Comparison of ENCODE assay signal across 9 cellular contexts in the genomic region with DNA sequence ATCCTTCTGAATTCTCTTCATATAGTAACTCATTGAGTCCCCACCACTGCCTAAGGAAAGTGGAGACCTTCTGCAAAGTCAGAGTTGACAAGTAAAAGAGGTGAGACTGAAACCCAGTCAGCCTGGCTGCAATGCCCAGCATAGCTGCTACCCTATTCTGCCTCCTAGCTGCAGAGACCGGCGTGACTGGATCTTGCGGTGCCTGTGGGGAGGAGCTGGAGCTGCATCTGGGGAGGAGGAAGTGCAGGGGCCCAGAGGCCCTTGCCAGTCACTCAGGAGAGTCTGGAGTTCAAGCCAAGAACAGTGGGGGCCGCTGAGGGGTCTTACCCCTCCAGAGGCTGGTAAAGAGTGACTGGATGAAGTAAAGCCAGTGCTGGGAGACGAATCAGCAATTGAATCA. TPM values are rescaled to one million over a fixed set of nuclear protein-coding genes. Genes with fewer than 3 reads are reported as not detected.
DNase-seq lines count a peak whose midpoint lies in the region; FAIRE-seq and TF ChIP-seq lines count a peak whose summit lies in the region.
"Had no signal": no experiment of that assay in that cellular context is flagged by ENCODE, and none has a peak within 500 bp of the region (broad histone marks: within the 10 kb centered on the region; RNA-seq: fewer than 3 reads in every experiment).

No MANE protein-coding gene starts in this region.

- H3K4me3 ChIP-seq in GM12865 (ENCODE audit: low read depth, low read length), result no peak overlapping the region
- H3K4me3 ChIP-seq in Loucy (ENCODE audit: low read length, poor library complexity, severe bottlenecking), result no peak overlapping the region
- H3K4me3 ChIP-seq in brain microvascular endothelial cell (ENCODE audit: low read depth, low read length), result no peak overlapping the region
- H3K4me3 ChIP-seq in Caco-2 (ENCODE audit: low read depth, low read length), result no peak overlapping the region

- H3K4me1 Mint-ChIP-seq in progenitor cell of endocrine pancreas (ENCODE audit: low read depth) (peaks cover 2% of the 10 kb centered on the region), Caco-2 (ENCODE audit: low read depth, unreplicated experiment) (peaks cover 10% of the 10 kb centered on the region)

- H3K9me3 Mint-ChIP-seq in progenitor cell of endocrine pancreas (ENCODE audit: low read depth) (no peaks in the 10 kb centered on the region), Caco-2 (ENCODE audit: unreplicated experiment) (peaks cover 10% of the 10 kb centered on the region)

- POLR2A ChIA-PET in Caco-2 (lab: Charles Lee), result no interaction called here

- no peaks in the 10 kb centered on the region for H3K9me2 ChIP-seq in Loucy (replicated peaks; ENCODE audit: low read depth, low read length)

- no peaks in the 10 kb centered on the region for H4K20me1 ChIP-seq in Loucy (ENCODE audit: insufficient read depth, low read length, poor library complexity, severe bottlenecking)

- intact Hi-C loops in Caco-2 (cut with micrococcal nuclease; ENCODE audit: unreplicated experiment), result no loop called here

- H3K36me3 ChIP-seq in Loucy (ENCODE audit: insufficient read depth, low read length), result no peaks in the 10 kb centered on the region
- no peaks in the 10 kb centered on the region for H3K36me3 ChIP-seq in brain microvascular endothelial cell (replicated peaks)
- H3K36me3 ChIP-seq in Caco-2 (ENCODE audit: control insufficient read depth, insufficient read depth, low read length), result no peaks in the 10 kb centered on the region

- DNase-seq in GM12865 (ENCODE audit: low read depth), result peak; percentile 44
- DNase-seq in brain microvascular endothelial cell, result no peak
- no peak for DNase-seq in progenitor cell of endocrine pancreas (ENCODE audit: low spot score, unreplicated experiment)
- DNase-seq in urothelium cell line (ENCODE audit: low spot score), result no peak
- DNase-seq in Caco-2, result no peak
- DNase-seq in NCI-H146 (lab: John Stamatoyannopoulos, UW), result no peak
- DNase-seq in DMS114 treated with DMSO at 0.1 percent for 48 hours (lab: John Stamatoyannopoulos, UW; ENCODE audit: unreplicated experiment), result no peak
- DNase-seq: NCI-H2171 had no signal

- H3K9me3 ChIP-seq in Loucy (ENCODE audit: insufficient read depth, low read depth, low read length), result no peaks in the 10 kb centered on the region
- no peaks in the 10 kb centered on the region; the same call in 1 of the 2 replicates for H3K9me3 ChIP-seq in Caco-2

- no peaks in the 10 kb centered on the region for H3K79me2 ChIP-seq in Loucy (ENCODE audit: insufficient read depth, low read length)

- no peak overlapping the region for H3K27ac Mint-ChIP-seq in progenitor cell of endocrine pancreas
- no peak overlapping the region for H3K27ac Mint-ChIP-seq in Caco-2 (ENCODE audit: unreplicated experiment)

- no peaks in the 10 kb centered on the region for H3K36me3 Mint-ChIP-seq in progenitor cell of endocrine pancreas (ENCODE audit: insufficient read depth)
- H3K36me3 Mint-ChIP-seq in Caco-2 (ENCODE audit: insufficient read depth, unreplicated experiment), result no peaks in the 10 kb centered on the region

- H3F3A ChIP-seq in Loucy (ENCODE audit: low read depth), result no peaks in the 10 kb centered on the region

- TF ChIP-seq CTCF in GM12865 (IDR thresholded peaks at IDR 0.05; ENCODE audit: insufficient read depth, low read depth, low read length, missing control alignments) (peak; percentile 32), Loucy (conservative IDR thresholded peaks at IDR 0.05; ENCODE audit: low read length) (peak; percentile 73), brain microvascular endothelial cell (IDR thresholded peaks at IDR 0.05; ENCODE audit: low read depth, low read length, missing control alignments) (peak; percentile 56), progenitor cell of endocrine pancreas (IDR thresholded peaks at IDR 0.05; ENCODE audit: unreplicated experiment) (peak; percentile 38), Caco-2 (IDR thresholded peaks at IDR 0.05; ENCODE audit: insufficient read depth in 1 of 2, low read depth in 1 of 2, low read length in 1 of 2, severe bottlenecking in 1 of 2, unreplicated experiment in 1 of 2) (peak in 1 of 2 experiments; percentile 17)

- CTCF ChIA-PET in Caco-2 (lab: Charles Lee), result interaction anchor here (1.1 to 1.5 kb wide), 2 partner anchors 28 to 33 kb away, joined by 5 to 6 read pairs; no protein-coding TSS in a partner anchor

- H3K4me1 ChIP-seq in Loucy (ENCODE audit: insufficient read depth, low read length, poor library complexity, severe bottlenecking) (no peaks in the 10 kb centered on the region), Caco-2 (peaks cover 9% of the 10 kb centered on the region)

- no peak for FAIRE-seq in urothelium cell line (lab: Jason Lieb, UNC)

- in situ Hi-C loops in brain microvascular endothelial cell (cut with HindIII; ENCODE audit: low pct_ligation_motif_present, low sequenced_read_pairs), result no loop called here

- no peak overlapping the region for H3K27ac ChIP-seq in brain microvascular endothelial cell

- no TSS peak for BruUV-seq in Caco-2 (replicated peaks; lab: Mats Ljungman, UMichigan)

- H3K4me2 ChIP-seq in Loucy (ENCODE audit: low read depth, low read length, poor library complexity, severe bottlenecking), result no peak overlapping the region

- H3K27me3 ChIP-seq in Loucy (ENCODE audit: insufficient read depth, low read length, poor library complexity, severe bottlenecking), result no peaks in the 10 kb centered on the region
- no peaks in the 10 kb centered on the region for H3K27me3 ChIP-seq in brain microvascular endothelial cell (replicated peaks)
- H3K27me3 ChIP-seq in Caco-2 (replicated peaks; ENCODE audit: control insufficient read depth, insufficient read depth, low read length), result no peaks in the 10 kb centered on the region

- H3K27me3 Mint-ChIP-seq in progenitor cell of endocrine pancreas (peaks cover 7% of the 10 kb centered on the region), Caco-2 (ENCODE audit: insufficient read depth, unreplicated experiment) (no peaks in the 10 kb centered on the region)

- H3K9ac ChIP-seq in Loucy (ENCODE audit: low read depth, low read length, poor library complexity, severe bottlenecking), result no peak overlapping the region

- no peak overlapping the region for H2AFZ ChIP-seq in Loucy (ENCODE audit: low read length)

- H3K4me3 Mint-ChIP-seq in progenitor cell of endocrine pancreas (ENCODE audit: low read depth) (no peak overlapping the region), Caco-2 (ENCODE audit: unreplicated experiment) (no peak overlapping the region)

RNA-seq across cellular contexts. Expression of a gene that starts 35.0 kb away (rescaled TPM):
- total RNA-seq in progenitor cell of endocrine pancreas (47.7 and 49.8 TPM in 2 replicates), Caco-2 (2022) (0.07 and 0.20 TPM in 2 replicates)

Comparison
In these comparisons a context has a peak if more than half of its experiments do, and no peak if none do; other contexts are left out.
1. RNA of a gene that starts 35.0 kb away (total RNA-seq): 47.7 to 49.8 TPM in progenitor cell of endocrine pancreas; 0.07 to 0.20 TPM in Caco-2; every median in the first group is over 10 times any median in the second.